18 cellular contexts compared by ENCODE assay signal in the genomic region with DNA sequence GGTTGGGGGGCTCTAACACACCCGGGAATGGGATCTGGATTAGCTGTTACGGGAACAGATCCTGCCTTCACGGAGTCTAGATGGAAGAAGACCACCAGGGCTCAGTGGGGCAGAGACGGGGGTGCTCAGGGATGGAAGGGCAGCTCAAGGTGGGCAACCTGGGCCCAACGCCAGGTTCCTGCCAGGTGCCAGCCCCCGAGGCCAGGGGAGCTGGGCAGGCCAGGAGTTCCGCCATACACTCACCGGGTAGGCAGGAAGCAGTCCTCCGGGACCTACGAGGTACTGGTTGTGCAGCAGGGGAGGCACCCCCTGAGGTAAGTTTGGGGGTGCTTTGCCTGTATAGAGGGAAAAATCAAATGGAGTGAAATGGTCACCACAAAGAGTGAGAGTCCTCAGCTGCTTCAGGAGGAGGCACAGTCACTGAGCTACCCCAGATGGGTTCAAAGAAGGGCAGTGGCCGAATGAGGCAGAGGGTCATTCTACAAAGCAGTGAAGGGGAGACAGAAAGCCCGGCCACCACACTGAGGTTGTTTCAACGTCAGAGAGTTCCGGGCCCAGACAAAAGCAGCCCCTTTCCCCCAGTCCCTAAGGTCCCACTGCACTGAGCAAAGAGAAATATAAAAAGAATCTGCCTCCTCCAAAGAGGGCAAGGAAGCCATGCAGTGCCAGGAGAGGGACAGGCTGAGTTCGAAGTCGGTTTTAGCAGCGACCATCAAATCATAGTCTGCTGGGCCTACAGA.
DNase-seq lines count a peak whose midpoint lies in the region; ATAC-seq and TF ChIP-seq lines count a peak whose summit lies in the region.
"Had no signal": no experiment of that assay in that cellular context is flagged by ENCODE, and none has a peak within 500 bp of the region (broad histone marks: within the 10 kb centered on the region; RNA-seq: fewer than 3 reads in every experiment).

No MANE protein-coding gene starts in this region.

- no peak overlapping the region for H3K4me3 Mint-ChIP-seq in MCF 10A (ENCODE audit: unreplicated experiment)
- H3K4me3 Mint-ChIP-seq in type B pancreatic cell: no peak overlapping the region
- H3K4me3 Mint-ChIP-seq: CD4-positive, alpha-beta memory T cell had no signal

- no peaks in the 10 kb centered on the region for H3K9me3 ChIP-seq in breast epithelium
- H3K9me3 ChIP-seq: MG63 had no signal

- DNase-seq in MCF 10A (ENCODE audit: unreplicated experiment) (no peak), breast epithelium (ENCODE audit: low spot score in 2 of 2) (no peak), RWPE1 (ENCODE audit: low spot score) (no peak), mesenteric fat pad (ENCODE audit: low spot score) (peak; percentile 82), type B pancreatic cell (ENCODE audit: extremely low spot score, unreplicated experiment) (no peak), iPS-NIHi7 (ENCODE audit: extremely low spot score) (no peak)
- DNase-seq: AML-193; CD4-positive, alpha-beta memory T cell; DND-41; GDM1; MG63; NCI-H1105; NCI-H1694 treated with DMSO at 0.1 percent for 48 hours; NCI-H345; NCI-H69 had no signal

- POLR2A ChIA-PET in MCF 10A (lab: Yijun Ruan, JAX): no interaction called here
- POLR2A ChIA-PET in RWPE1 (lab: Yijun Ruan, JAX; ENCODE audit: low non-redundant PET): no interaction called here

- intact Hi-C loops in MCF 10A (cut with micrococcal nuclease) (loop anchor here (5.0 to 10.0 kb wide), 3 partner anchors 95 to 145 kb away; a partner anchor contains a TSS), breast epithelium (cut with DNase I; ENCODE audit: low total_unique reads) (no loop called here)

- CTCF ChIA-PET in MCF 10A (lab: Yijun Ruan, JAX) (interaction anchor here (0.9 to 6.0 kb wide), 2 partner anchors 147 to 452 kb away, joined by 4 to 22 read pairs; no protein-coding TSS in a partner anchor), RWPE1 (lab: Yijun Ruan, JAX) (interaction anchor here (0.6 kb wide), 1 partner anchor 148 kb away, joined by 4 read pairs; no protein-coding TSS in a partner anchor)

- TF ChIP-seq CTCF in MCF 10A (IDR thresholded peaks at IDR 0.05; ENCODE audit: unreplicated experiment) (no peak), breast epithelium (IDR thresholded peaks at IDR 0.05) (no peak), RWPE1 (conservative IDR thresholded peaks at IDR 0.05; ENCODE audit: low read depth) (no peak), type B pancreatic cell (conservative IDR thresholded peaks at IDR 0.05) (no peak)

- H3K4me1 ChIP-seq in breast epithelium: no peaks in the 10 kb centered on the region

- ATAC-seq in HG03175 (IDR thresholded peaks at IDR 0.05; ENCODE audit: unreplicated experiment): no peak
- ATAC-seq: Right ventricle myocardium inferior had no signal

- H3K9me3 Mint-ChIP-seq in MCF 10A (ENCODE audit: unreplicated experiment): no peaks in the 10 kb centered on the region
- H3K9me3 Mint-ChIP-seq in type B pancreatic cell: no peaks in the 10 kb centered on the region

- peaks cover 75% of the 10 kb centered on the region for H3K36me3 Mint-ChIP-seq in MCF 10A (ENCODE audit: insufficient read depth, unreplicated experiment)
- peaks cover 14% of the 10 kb centered on the region for H3K36me3 Mint-ChIP-seq in type B pancreatic cell

- H3K27ac Mint-ChIP-seq in MCF 10A (ENCODE audit: low read depth, unreplicated experiment): peak overlapping the region; percentile 23
- peak overlapping the region; percentile 31 for H3K27ac Mint-ChIP-seq in type B pancreatic cell

- H3K27me3 Mint-ChIP-seq in MCF 10A (ENCODE audit: insufficient read depth, unreplicated experiment) (no peaks in the 10 kb centered on the region), type B pancreatic cell (no peaks in the 10 kb centered on the region)
- H3K27me3 Mint-ChIP-seq: CD4-positive, alpha-beta memory T cell had no signal

- TF ChIP-seq POLR2A in breast epithelium (IDR thresholded peaks at IDR 0.05): no peak

- no peak overlapping the region for H3K4me3 ChIP-seq in breast epithelium
- H3K4me3 ChIP-seq: MG63 had no signal

- BruUV-seq in MCF 10A (replicated peaks; lab: Mats Ljungman, UMichigan): no TSS peak

- H3K27ac ChIP-seq in breast epithelium: no peak overlapping the region
- peak overlapping the region; percentile 44; the same call in 1 of the 2 replicates for H3K27ac ChIP-seq in RWPE1
- H3K27ac ChIP-seq: KMS-11 had no signal

- H3K4me1 Mint-ChIP-seq in MCF 10A (ENCODE audit: insufficient read depth, unreplicated experiment): peaks cover 4% of the 10 kb centered on the region
- no peaks in the 10 kb centered on the region for H3K4me1 Mint-ChIP-seq in type B pancreatic cell (ENCODE audit: unreplicated experiment)

- no peaks in the 10 kb centered on the region for H3K36me3 ChIP-seq in breast epithelium

- no peaks in the 10 kb centered on the region for H3K27me3 ChIP-seq in breast epithelium
- H3K27me3 ChIP-seq: MG63 had no signal
